18 cellular contexts compared by ENCODE assay signal in the genomic region with DNA sequence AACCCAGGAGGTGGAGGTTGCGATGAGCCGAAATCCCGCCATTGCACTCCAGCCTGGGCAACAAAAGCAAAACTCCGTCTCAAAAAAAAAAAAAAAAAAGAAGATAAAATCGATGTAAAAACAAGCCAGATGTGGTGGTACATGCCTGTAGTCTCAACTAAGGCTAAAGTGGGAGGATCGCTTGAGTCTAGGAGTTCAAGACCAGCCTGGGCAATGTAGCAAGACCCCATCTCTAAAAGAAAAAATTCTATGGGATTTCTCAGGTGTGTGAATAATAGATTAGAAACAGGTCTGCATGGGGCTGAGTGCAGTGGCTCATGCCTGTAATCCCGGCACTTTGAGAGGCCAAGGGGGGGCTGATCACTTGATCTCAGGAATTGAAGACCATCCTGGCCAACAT. TPM values are rescaled to one million over a fixed set of nuclear protein-coding genes. Genes with fewer than 3 reads are reported as not detected.
A peak's percentile ranks its signal among the peaks of the same experiment; 100 is the strongest.
DNase-seq lines count a peak whose midpoint lies in the region; ATAC-seq and TF ChIP-seq lines count a peak whose summit lies in the region.
"Had no signal": no experiment of that assay in that cellular context is flagged by ENCODE, and none has a peak within 500 bp of the region (broad histone marks: within the 10 kb centered on the region; RNA-seq: fewer than 3 reads in every experiment).

No MANE protein-coding gene starts in this region.

- H3K4me1 ChIP-seq in heart right ventricle, result no peaks in the 10 kb centered on the region
- H3K4me1 ChIP-seq: Caco-2 had no signal

- H3K4me3 ChIP-seq in heart right ventricle, result no peak overlapping the region
- H3K4me3 ChIP-seq: A549; BLaER1 treated with 17β-estradiol and CSF1 and Interleukin-3, amounts not matched to agents 10 nM and 100 nM had no signal

- H3K4me3 Mint-ChIP-seq in WTC11, result no peak overlapping the region
- H3K4me3 Mint-ChIP-seq: B cell; CD4-positive, alpha-beta T cell; CD8-positive, alpha-beta T cell had no signal

- POLR2A ChIA-PET in WTC11 (lab: Charles Lee), result no interaction called here

- ATAC-seq in Right ventricle myocardium inferior (no peak), heart right ventricle (no peak), WTC11 (no peak), GM19463 (IDR thresholded peaks at IDR 0.05; ENCODE audit: unreplicated experiment) (no peak)
- ATAC-seq: A549; CD8-positive, alpha-beta T cell had no signal

- peaks cover 11% of the 10 kb centered on the region for H3K4me1 Mint-ChIP-seq in WTC11
- H3K4me1 Mint-ChIP-seq: B cell had no signal

- intact Hi-C loops in Right ventricle myocardium inferior (cut with DNase I) (no loop called here), heart right ventricle (cut with DNase I) (loop anchor here in 3 of 10 donors (5.0 kb wide), 1 partner anchor 36 kb away; a partner anchor contains a TSS)

- CTCF ChIA-PET in WTC11 (lab: Charles Lee), result interaction anchor here (0.6 kb wide), 1 partner anchor 395 kb away, joined by 3 read pairs; no protein-coding TSS in a partner anchor

- no peaks in the 10 kb centered on the region for H3K9me3 ChIP-seq in heart right ventricle
- H3K9me3 ChIP-seq: A549, Caco-2 had no signal

- peaks cover 0 to 57% (median 14%) of the 10 kb centered on the region in 9 donors for H3K36me3 ChIP-seq in heart right ventricle

- DNase-seq in Right ventricle myocardium inferior (ENCODE audit: missing footprints) (peak; percentile 11), heart right ventricle (no peak), WTC11 (ENCODE audit: low spot score) (no peak), activated gamma-delta T cell treated with Interleukin-2 at 50 U/mL for 16 hours (no peak)
- DNase-seq: AML-193; Caco-2; Calu3; CD4-positive, alpha-beta T cell; CD8-positive, alpha-beta T cell; DMS79 treated with DMSO at 0.1 percent for 48 hours; GF-D8 had no signal

- H3K27ac Mint-ChIP-seq in WTC11, result no peak overlapping the region
- H3K27ac Mint-ChIP-seq: B cell; CD4-positive, alpha-beta T cell; CD8-positive, alpha-beta T cell had no signal

- WGBS in heart right ventricle, 2 donors, result 92 to 96% methylated on average over 7 of the region's 7 CpGs

- H3K27ac ChIP-seq in heart right ventricle, result no peak overlapping the region
- H3K27ac ChIP-seq: 22Rv1; BLaER1 treated with 17β-estradiol and CSF1 and Interleukin-3, amounts not matched to agents 10 nM and 100 nM; C4-2B had no signal

- H3K36me3 Mint-ChIP-seq in WTC11, result peaks cover 34% of the 10 kb centered on the region

- no peaks in the 10 kb centered on the region for H3K9me3 Mint-ChIP-seq in WTC11
- H3K9me3 Mint-ChIP-seq: CD4-positive, alpha-beta T cell; CD8-positive, alpha-beta T cell had no signal

- H3K27me3 ChIP-seq in heart right ventricle, result no peaks in the 10 kb centered on the region
- H3K27me3 ChIP-seq: BLaER1 treated with 17β-estradiol and CSF1 and Interleukin-3, amounts not matched to agents 10 nM and 100 nM had no signal

- TF ChIP-seq CTCF in heart right ventricle (IDR thresholded peaks at IDR 0.05) (no peak), WTC11 (IDR thresholded peaks at IDR 0.05) (no peak)

- H3K27me3 Mint-ChIP-seq in WTC11 (ENCODE audit: low read depth), result no peaks in the 10 kb centered on the region
- H3K27me3 Mint-ChIP-seq: B cell; CD4-positive, alpha-beta T cell had no signal

TF ChIP-seq in WTC11, 78 proteins besides CTCF, POLR2A, EP300 and RAD21:
- TF ChIP-seq ZNF121 (CRISPR knock-in tag; IDR thresholded peaks at IDR 0.05) (peak; percentile 35; the same call in 1 of the 2 replicates), ESRRA (CRISPR knock-in tag; IDR thresholded peaks at IDR 0.05; ENCODE audit: borderline replicate concordance) (no peak)
- TF ChIP-seq, protein P1, sequence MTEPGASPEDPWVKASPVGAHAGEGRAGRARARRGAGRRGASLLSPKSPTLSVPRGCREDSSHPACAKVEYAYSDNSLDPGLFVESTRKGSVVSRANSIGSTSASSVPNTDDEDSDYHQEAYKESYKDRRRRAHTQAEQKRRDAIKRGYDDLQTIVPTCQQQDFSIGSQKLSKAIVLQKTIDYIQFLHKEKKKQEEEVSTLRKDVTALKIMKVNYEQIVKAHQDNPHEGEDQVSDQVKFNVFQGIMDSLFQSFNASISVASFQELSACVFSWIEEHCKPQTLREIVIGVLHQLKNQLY (CRISPR knock-in tag; IDR thresholded peaks at IDR 0.05), result no peak

RNA-seq across cellular contexts. Expression of a gene that starts 11.1 kb away (rescaled TPM):
- total RNA-seq in Right ventricle myocardium inferior, result 29.3 TPM
- 10 to 100 TPM; 36.0 to 61.3 (median 46.8) TPM for total RNA-seq in heart right ventricle
- 10 to 100 TPM; 10.0 to 27.2 TPM for polyA plus RNA-seq in heart right ventricle
- 39.2 to 68.1 TPM (median 40.8 TPM) in 3 replicates for total RNA-seq in WTC11 (2021)

RNA-seq across cellular contexts. Expression of a gene that starts 28.7 kb away (rescaled TPM):
- total RNA-seq in Right ventricle myocardium inferior (106 TPM), heart right ventricle (100 to 1,000 TPM in 1 of 10 donors, 10 to 100 TPM in 9; 73.2 to 114 (median 93.3) TPM), WTC11 (2021) (373 to 434 TPM (median 409 TPM) in 3 replicates)
- polyA plus RNA-seq in heart right ventricle, result 100 to 1,000 TPM; 135 to 163 TPM

RNA-seq across cellular contexts. Expression of a gene that starts 34.4 kb away (rescaled TPM):
- total RNA-seq in Right ventricle myocardium inferior (0.46 TPM), heart right ventricle (1 to 10 TPM in 4 of 10 donors, under 1 TPM in 6; 0.44 to 2.5 (median 0.79) TPM), WTC11 (2021) (18.3 to 27.3 TPM (median 19.1 TPM) in 3 replicates)
- polyA plus RNA-seq in heart right ventricle, result under 1 TPM; 0.44 to 0.62 TPM
- total RNA-seq: B cell; CD4-positive, alpha-beta T cell; CD8-positive, alpha-beta T cell had no signal

RNA-seq across cellular contexts. Expression of a gene that starts 45.9 kb away (rescaled TPM):
- total RNA-seq in Right ventricle myocardium inferior (5.0 TPM), heart right ventricle (10 to 100 TPM in 1 of 10 donors, 1 to 10 TPM in 7, under 1 TPM in 2; 0.57 to 13.3 (median 1.8) TPM), WTC11 (2021) (0.07 to 0.31 TPM (median 0.18 TPM) in 3 replicates)
- 1 to 10 TPM; 1.1 to 2.2 TPM for polyA plus RNA-seq in heart right ventricle
- total RNA-seq: A172, Caco-2, Calu3 had no signal
- polyA plus RNA-seq: A549 had no signal
